Comparison of ENCODE assay signal across 1 cellular context in genomic region chr6:147201885-147202515, GRCh38.
TF ChIP-seq lines count a peak whose summit lies in the region.

No MANE protein-coding gene starts in this region.

TF ChIP-seq in HCT116, 20 proteins besides CTCF, POLR2A, EP300 and RAD21 (continued from another document):
- TF ChIP-seq ZBTB33 (IDR thresholded peaks at IDR 0.05; ENCODE audit: extremely low read depth, insufficient replicate concordance, low read length) = no peak
- no peak for TF ChIP-seq POLR2AphosphoS5 (IDR thresholded peaks at IDR 0.05; ENCODE audit: low read depth, low read length)
